In genomic region chr14:99150236-99150635, GRCh38 we compare ENCODE assay signal across 35 cellular contexts.
"Had no signal": no experiment of that assay in that cellular context is flagged by ENCODE, and none has a peak within 500 bp of the region (broad histone marks: within the 10 kb centered on the region; RNA-seq: fewer than 3 reads in every experiment).

No MANE protein-coding gene starts in this region.

- H3K27ac Mint-ChIP-seq: activated CD4-positive, alpha-beta memory T cell treated with anti-CD3 and anti-CD28 coated beads, Interleukin-2, amount 10 ng/mL, durations not matched to agents 7 days and 5 days; activated CD4-positive, alpha-beta T cell treated with anti-CD3 and anti-CD28 coated beads for 36 hours; activated CD4-positive, alpha-beta T cell treated with anti-CD3 and anti-CD28 coated beads, Interleukin-2, amount 10 ng/mL, durations not matched to agents 7 days and 5 days; activated CD8-positive, alpha-beta T cell treated with anti-CD3 and anti-CD28 coated beads, Interleukin-2, amount 10 ng/mL, durations not matched to agents 7 days and 5 days; activated naive CD4-positive, alpha-beta T cell treated with anti-CD3 and anti-CD28 coated beads, Interleukin-2, amount 10 ng/mL, durations not matched to agents 7 days and 5 days; activated naive CD4-positive, alpha-beta T cell treated with anti-CD3 and anti-CD28 coated beads, Interleukin-2, amount 50 U/mL, for 24 hours; activated naive CD8-positive, alpha-beta T cell; activated naive CD8-positive, alpha-beta T cell treated with anti-CD3 and anti-CD28 coated beads, Interleukin-2, amount 10 ng/mL, durations not matched to agents 7 days and 5 days; activated naive CD8-positive, alpha-beta T cell treated with anti-CD3 and anti-CD28 coated beads, Interleukin-2, amount 50 U/mL, for 24 hours; activated T-cell treated with anti-CD3 and anti-CD28 coated beads, Interleukin-2, amount 50 U/mL, for 24 hours; activated T-helper 2 cell treated with anti-CD3 and anti-CD28 coated beads, Interferon-gamma antibody, Interleukin-2, Interleukin-4, amounts not matched to agents 10 μg/mL and 5 μg/mL and 100 μg/mL, durations not matched to agents 14 hours and 24 hours and 36 hours; brain; T-helper 1 cell treated with Interleukin-12 subunit alpha and Interleukin-12 subunit beta and Interleukin-4 antibody, amounts not matched to agents 30 μg/mL and 1 μg/mL, for 36 hours; T-helper 2 cell treated with Interferon-gamma antibody and Interleukin-4, amounts not matched to agents 5 μg/mL and 100 μg/mL, for 36 hours; WTC11 had no signal

- ATAC-seq: activated CD4-positive, alpha-beta T cell treated with anti-CD3 and anti-CD28 coated beads for 36 hours; activated CD4-positive, CD25-positive, alpha-beta regulatory T cell treated with anti-CD3 and anti-CD28 coated beads, Interleukin-2, amount 50 U/mL, for 24 hours; activated CD8-positive, alpha-beta T cell treated with anti-CD3 and anti-CD28 coated beads, Interleukin-2, amount 10 ng/mL, durations not matched to agents 7 days and 5 days; activated naive CD8-positive, alpha-beta T cell treated with anti-CD3 and anti-CD28 coated beads, Interleukin-2, amount 50 U/mL, for 24 hours; WTC11 had no signal

- H3K4me1 Mint-ChIP-seq: activated CD4-positive, alpha-beta memory T cell treated with anti-CD3 and anti-CD28 coated beads, Interleukin-2, amount 10 ng/mL, durations not matched to agents 7 days and 5 days; activated CD4-positive, alpha-beta T cell treated with anti-CD3 and anti-CD28 coated beads for 36 hours; activated CD4-positive, alpha-beta T cell treated with anti-CD3 and anti-CD28 coated beads, Interleukin-2, amount 10 ng/mL, durations not matched to agents 7 days and 5 days; activated naive CD4-positive, alpha-beta T cell treated with anti-CD3 and anti-CD28 coated beads, Interleukin-2, amount 50 U/mL, for 24 hours; activated naive CD8-positive, alpha-beta T cell treated with anti-CD3 and anti-CD28 coated beads, Interleukin-2, amount 50 U/mL, for 24 hours; brain; central memory CD8-positive, alpha-beta T cell had no signal

- H3K36me3 ChIP-seq: ascending aorta, cardiac muscle cell, WERI-Rb-1 had no signal

- H3K9me3 Mint-ChIP-seq: activated CD4-positive, alpha-beta memory T cell treated with anti-CD3 and anti-CD28 coated beads, Interleukin-2, amount 10 ng/mL, durations not matched to agents 7 days and 5 days; activated CD4-positive, alpha-beta T cell treated with anti-CD3 and anti-CD28 coated beads, Interleukin-2, amount 10 ng/mL, durations not matched to agents 7 days and 5 days; activated naive CD4-positive, alpha-beta T cell treated with anti-CD3 and anti-CD28 coated beads, Interleukin-2, amount 10 ng/mL, durations not matched to agents 7 days and 5 days; activated naive CD4-positive, alpha-beta T cell treated with anti-CD3 and anti-CD28 coated beads, Interleukin-2, amount 50 U/mL, for 24 hours; activated naive CD8-positive, alpha-beta T cell treated with anti-CD3 and anti-CD28 coated beads, Interleukin-2, amount 10 ng/mL, durations not matched to agents 7 days and 5 days; activated naive CD8-positive, alpha-beta T cell treated with anti-CD3 and anti-CD28 coated beads, Interleukin-2, amount 50 U/mL, for 24 hours; activated T-cell treated with anti-CD3 and anti-CD28 coated beads, Interleukin-2, amount 50 U/mL, for 24 hours; activated T-helper 2 cell treated with anti-CD3 and anti-CD28 coated beads, Interferon-gamma antibody, Interleukin-2, Interleukin-4, amounts not matched to agents 10 μg/mL and 5 μg/mL and 100 μg/mL, durations not matched to agents 14 hours and 24 hours and 36 hours; brain; central memory CD8-positive, alpha-beta T cell; T-helper 1 cell treated with Interleukin-12 subunit alpha and Interleukin-12 subunit beta and Interleukin-4 antibody, amounts not matched to agents 30 μg/mL and 1 μg/mL, for 36 hours; T-helper 2 cell treated with Interferon-gamma antibody and Interleukin-4, amounts not matched to agents 5 μg/mL and 100 μg/mL, for 36 hours; WTC11 had no signal

- H3K27me3 ChIP-seq: ascending aorta, cardiac muscle cell had no signal

- H3K36me3 Mint-ChIP-seq: activated naive CD4-positive, alpha-beta T cell treated with anti-CD3 and anti-CD28 coated beads, Interleukin-2, amount 10 ng/mL, durations not matched to agents 7 days and 5 days; activated naive CD8-positive, alpha-beta T cell; activated naive CD8-positive, alpha-beta T cell treated with anti-CD3 and anti-CD28 coated beads, Interleukin-2, amount 10 ng/mL, durations not matched to agents 7 days and 5 days; brain; WTC11 had no signal

- H3K4me3 Mint-ChIP-seq: activated CD4-positive, alpha-beta memory T cell treated with anti-CD3 and anti-CD28 coated beads, Interleukin-2, amount 10 ng/mL, durations not matched to agents 7 days and 5 days; activated CD4-positive, alpha-beta T cell treated with anti-CD3 and anti-CD28 coated beads for 36 hours; activated CD4-positive, alpha-beta T cell treated with anti-CD3 and anti-CD28 coated beads, Interleukin-2, amount 10 ng/mL, durations not matched to agents 7 days and 5 days; activated CD8-positive, alpha-beta T cell treated with anti-CD3 and anti-CD28 coated beads, Interleukin-2, amount 10 ng/mL, durations not matched to agents 7 days and 5 days; activated naive CD4-positive, alpha-beta T cell treated with anti-CD3 and anti-CD28 coated beads, Interleukin-2, amount 10 ng/mL, durations not matched to agents 7 days and 5 days; activated naive CD4-positive, alpha-beta T cell treated with anti-CD3 and anti-CD28 coated beads, Interleukin-2, amount 50 U/mL, for 24 hours; activated naive CD8-positive, alpha-beta T cell; activated naive CD8-positive, alpha-beta T cell treated with anti-CD3 and anti-CD28 coated beads, Interleukin-2, amount 10 ng/mL, durations not matched to agents 7 days and 5 days; activated naive CD8-positive, alpha-beta T cell treated with anti-CD3 and anti-CD28 coated beads, Interleukin-2, amount 50 U/mL, for 24 hours; activated T-cell treated with anti-CD3 and anti-CD28 coated beads, Interleukin-2, amount 50 U/mL, for 24 hours; brain; central memory CD8-positive, alpha-beta T cell; T-helper 1 cell treated with Interleukin-12 subunit alpha and Interleukin-12 subunit beta and Interleukin-4 antibody, amounts not matched to agents 30 μg/mL and 1 μg/mL, for 36 hours; T-helper 2 cell treated with Interferon-gamma antibody and Interleukin-4, amounts not matched to agents 5 μg/mL and 100 μg/mL, for 36 hours; WTC11 had no signal

- H3K27ac ChIP-seq: ascending aorta, cardiac muscle cell, WERI-Rb-1 had no signal

- H3K27me3 Mint-ChIP-seq: activated CD4-positive, alpha-beta T cell treated with anti-CD3 and anti-CD28 coated beads for 36 hours; activated naive CD4-positive, alpha-beta T cell treated with anti-CD3 and anti-CD28 coated beads, Interleukin-2, amount 50 U/mL, for 24 hours; activated naive CD8-positive, alpha-beta T cell; activated naive CD8-positive, alpha-beta T cell treated with anti-CD3 and anti-CD28 coated beads, Interleukin-2, amount 10 ng/mL, durations not matched to agents 7 days and 5 days; activated naive CD8-positive, alpha-beta T cell treated with anti-CD3 and anti-CD28 coated beads, Interleukin-2, amount 50 U/mL, for 24 hours; activated T-cell treated with anti-CD3 and anti-CD28 coated beads, Interleukin-2, amount 50 U/mL, for 24 hours; central memory CD8-positive, alpha-beta T cell had no signal

- DNase-seq: activated CD4-positive, alpha-beta memory T cell treated with anti-CD3 and anti-CD28 coated beads, Interleukin-2, amount 10 ng/mL, durations not matched to agents 7 days and 5 days; activated CD4-positive, alpha-beta T cell treated with anti-CD3 and anti-CD28 coated beads for 1 hour; activated CD4-positive, alpha-beta T cell treated with anti-CD3 and anti-CD28 coated beads for 36 hours; activated CD4-positive, alpha-beta T cell treated with anti-CD3 and anti-CD28 coated beads for 48 hours; activated CD4-positive, alpha-beta T cell treated with anti-CD3 and anti-CD28 coated beads, Interleukin-2, amount 10 ng/mL, durations not matched to agents 7 days and 5 days; activated CD4-positive, alpha-beta T cell treated with anti-CD3 and anti-CD28 coated beads, Interleukin-2, amount 50 U/mL, for 48 hours; activated CD4-positive, CD25-positive, alpha-beta regulatory T cell; activated CD8-positive, alpha-beta T cell treated with anti-CD3 and anti-CD28 coated beads, Interleukin-2, amount 10 ng/mL, durations not matched to agents 7 days and 5 days; activated effector memory CD4-positive, alpha-beta T cell treated with Interleukin-2 at 50 U/mL for 16 hours; activated gamma-delta T cell; activated naive CD4-positive, alpha-beta T cell treated with anti-CD3 and anti-CD28 coated beads, Interleukin-2, amount 10 ng/mL, durations not matched to agents 7 days and 5 days; activated naive CD4-positive, alpha-beta T cell treated with Interleukin-2 at 50 U/mL for 16 hours; activated naive CD8-positive, alpha-beta T cell treated with anti-CD3 and anti-CD28 coated beads, Interleukin-2, amount 10 ng/mL, durations not matched to agents 7 days and 5 days; activated naive CD8-positive, alpha-beta T cell treated with anti-CD3 and anti-CD28 coated beads, Interleukin-2, amount 50 U/mL, for 24 hours; activated T-cell treated with anti-CD3 and anti-CD28 coated beads, Interleukin-2, amount 50 U/mL, for 24 hours; activated T-cell treated with anti-CD3 and anti-CD28 coated beads, Interleukin-2, amount 50 U/mL, for 48 hours; amygdala; anterior cingulate cortex; caudate nucleus; SW 1271; T-helper 1 cell; T-helper 2 cell; T-helper 9 cell; WERI-Rb-1 had no signal

- H3K4me3 ChIP-seq: ascending aorta, cardiac muscle cell had no signal
